In the genomic region with DNA sequence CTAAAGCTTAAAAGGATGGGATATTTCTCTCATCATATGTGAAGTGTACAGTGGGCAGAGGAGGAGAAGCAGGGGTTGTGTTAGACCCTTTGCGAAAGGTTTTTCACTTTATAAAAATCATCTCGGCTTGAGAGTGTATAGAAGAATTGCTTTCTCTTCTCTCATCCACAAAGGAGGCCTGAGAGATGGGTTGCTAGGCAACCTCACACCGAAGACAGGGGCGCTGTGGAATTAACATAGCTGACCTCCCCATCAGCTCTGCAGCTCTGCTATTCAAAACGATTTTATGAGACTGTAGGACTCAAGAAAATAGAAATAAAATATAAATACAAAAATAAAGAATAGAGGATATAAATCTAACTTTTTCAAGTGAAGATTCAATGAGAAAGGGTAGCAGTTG, we compare ENCODE assay signal across 17 cellular contexts.
DNase-seq lines count a peak whose midpoint lies in the region; ATAC-seq lines count a peak whose summit lies in the region.
"Had no signal": no experiment of that assay in that cellular context is flagged by ENCODE, and none has a peak within 500 bp of the region (broad histone marks: within the 10 kb centered on the region; RNA-seq: fewer than 3 reads in every experiment).

No MANE protein-coding gene starts in this region.

- H2AK5ac ChIP-seq in neuronal stem cell (ENCODE audit: low read depth, low read length) = no peak overlapping the region

- no peak overlapping the region for H2BK12ac ChIP-seq in neuronal stem cell (ENCODE audit: low read length)

- no peaks in the 10 kb centered on the region for H3K27me3 ChIP-seq in neuronal stem cell (ENCODE audit: control insufficient read depth in 3 of 3, insufficient read depth in 3 of 3, low read depth in 1 of 3, low read length in 3 of 3)
- H3K27me3 ChIP-seq: left lung, spleen, tibial nerve had no signal

- H3K18ac ChIP-seq in neuronal stem cell (ENCODE audit: low read length) = no peak overlapping the region

- H3K4me2 ChIP-seq in neuronal stem cell (ENCODE audit: insufficient read depth, low read length, poor library complexity, severe bottlenecking) = no peak overlapping the region

- no peak overlapping the region for H3K4ac ChIP-seq in neuronal stem cell (ENCODE audit: low read length)

- H3K4me3 ChIP-seq in neuronal stem cell (ENCODE audit: low read length in 2 of 2) = no peak overlapping the region
- H3K4me3 ChIP-seq: left lung, psoas muscle, spleen, tibial nerve had no signal

- H4K91ac ChIP-seq in neuronal stem cell (ENCODE audit: low read depth, low read length, poor library complexity) = no peak overlapping the region

- peak overlapping the region; percentile 26 for H2AFZ ChIP-seq in neuronal stem cell (ENCODE audit: low read length)

- no peak overlapping the region for H3K14ac ChIP-seq in neuronal stem cell (ENCODE audit: low read length)

- H2BK5ac ChIP-seq in neuronal stem cell (ENCODE audit: low read length) = no peak overlapping the region

- DNase-seq in NCI-H1417 (lab: John Stamatoyannopoulos, UW) (peak; percentile 7 to 69 (median 15)), NCI-H1417 treated with DMSO at 0.1 percent for 48 hours (lab: John Stamatoyannopoulos, UW) (no peak), cerebellum (ENCODE audit: low spot score) (peak; percentile 25), neuronal stem cell (ENCODE audit: low spot score) (peak; percentile 30)
- DNase-seq in stimulated activated naive CD8-positive, alpha-beta T cell treated with anti-CD3 and anti-CD28 coated beads, Interleukin-15, Interleukin-2, amounts not matched to agents 100 U/mL and 50 U/mL, for 24 hours = no peak
- DNase-seq: activated CD4-positive, CD25-positive, alpha-beta regulatory T cell; H9; left lung; NCI-H2107; psoas muscle; SHP77; spleen had no signal

- H3K27ac ChIP-seq in neuronal stem cell (replicated peaks; ENCODE audit: low read length) = no peak overlapping the region
- H3K27ac ChIP-seq: left lung, psoas muscle, spleen, tibial nerve had no signal

- H3K9me3 ChIP-seq in neuronal stem cell (replicated peaks in 1 of 2; ENCODE audit: control insufficient read depth in 2 of 2, insufficient read depth in 1 of 2, low read depth in 1 of 2, low read length in 2 of 2) = peaks cover 2 to 13% of the 10 kb centered on the region in 2 donors
- H3K9me3 ChIP-seq: psoas muscle had no signal

- no peak overlapping the region for H3K9ac ChIP-seq in neuronal stem cell (ENCODE audit: low read depth, low read length, poor library complexity)

- H3K4me1 ChIP-seq in neuronal stem cell (ENCODE audit: control insufficient read depth in 2 of 2, insufficient read depth in 1 of 2, low read depth in 1 of 2, low read length in 2 of 2) = peaks cover 5 to 18% of the 10 kb centered on the region in 2 donors
- H3K4me1 ChIP-seq: left lung, psoas muscle had no signal

- ATAC-seq in HG02798 (IDR thresholded peaks at IDR 0.05; ENCODE audit: poor library complexity, unreplicated experiment) (peak; percentile 21), GM18511 (IDR thresholded peaks at IDR 0.05; ENCODE audit: unreplicated experiment) (no peak), HG03108 (IDR thresholded peaks at IDR 0.05; ENCODE audit: unreplicated experiment) (no peak)
- no peak for ATAC-seq in stimulated activated naive CD8-positive, alpha-beta T cell treated with anti-CD3 and anti-CD28 coated beads, Interleukin-15, Interleukin-2, amounts not matched to agents 100 U/mL and 50 U/mL, for 24 hours
- ATAC-seq: left lung; psoas muscle; stimulated activated effector memory CD8-positive, alpha-beta T cell treated with anti-CD3 and anti-CD28 coated beads, Interleukin-12 subunit alpha, Interleukin-12 subunit beta, amount 100 ng/mL, for 72 hours had no signal

- no peaks in the 10 kb centered on the region for H3K79me1 ChIP-seq in neuronal stem cell (ENCODE audit: low read depth, low read length)

- no peak overlapping the region for H3K23ac ChIP-seq in neuronal stem cell (ENCODE audit: low read depth, low read length, poor library complexity)

- no peak overlapping the region for H4K8ac ChIP-seq in neuronal stem cell (ENCODE audit: low read depth, low read length)

- WGBS in neuronal stem cell (ENCODE audit: extremely low coverage in 2 of 2, insufficient read length in 2 of 2, insufficient replicate concordance in 1 of 2), 2 donors = no CpG with 5 or more reads among the region's 5 CpGs

- H2BK120ac ChIP-seq in neuronal stem cell (ENCODE audit: low read depth, low read length) = no peak overlapping the region

- H3K36me3 ChIP-seq in neuronal stem cell (replicated peaks in 1 of 2; ENCODE audit: control insufficient read depth in 2 of 2, insufficient read depth in 2 of 2, low read length in 2 of 2) = no peaks in the 10 kb centered on the region
- H3K36me3 ChIP-seq: left lung, spleen had no signal

- no peak overlapping the region for H2BK15ac ChIP-seq in neuronal stem cell (ENCODE audit: low read length)

Comparison
In these comparisons a context has a peak if more than half of its experiments do, and no peak if none do; other contexts are left out.
1. DNase-seq: peak in NCI-H1417 (3 of 3), cerebellum (single experiment) and neuronal stem cell (single experiment); none in NCI-H1417 treated with DMSO at 0.1 percent for 48 hours (single experiment) and stimulated activated naive CD8-positive, alpha-beta T cell treated with anti-CD3 and anti-CD28 coated beads, Interleukin-15, Interleukin-2, amounts not matched to agents 100 U/mL and 50 U/mL, for 24 hours (single experiment).